27 cellular contexts compared by ENCODE assay signal in the genomic region with DNA sequence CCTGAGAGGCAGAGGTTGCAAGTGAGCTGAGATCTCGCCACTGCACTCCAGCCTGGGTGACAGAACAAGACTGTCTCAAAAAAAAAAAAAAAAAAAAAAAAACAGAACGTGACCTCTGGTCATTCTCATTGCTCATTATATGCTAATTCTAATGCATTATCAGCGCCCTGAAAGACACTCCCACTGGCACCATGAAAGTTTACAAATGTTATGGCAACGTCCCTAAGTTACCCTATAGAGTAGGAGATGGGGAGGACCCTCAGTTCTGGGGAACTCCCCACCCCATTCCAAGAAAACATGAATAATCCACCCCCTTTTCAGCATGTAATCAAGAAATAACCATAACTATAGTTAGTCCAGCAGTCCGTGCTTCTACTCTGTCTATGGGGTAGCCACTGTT. TPM values are rescaled to one million over a fixed set of nuclear protein-coding genes. Genes with fewer than 3 reads are reported as not detected.
DNase-seq lines count a peak whose midpoint lies in the region; ATAC-seq and TF ChIP-seq lines count a peak whose summit lies in the region.
"Had no signal": no experiment of that assay in that cellular context is flagged by ENCODE, and none has a peak within 500 bp of the region (broad histone marks: within the 10 kb centered on the region; RNA-seq: fewer than 3 reads in every experiment).

No MANE protein-coding gene starts in this region.

- H3K4me3 ChIP-seq in right cardiac atrium (ENCODE audit: low read length) (no peak overlapping the region), coronary artery (no peak overlapping the region), urinary bladder (ENCODE audit: low read depth, low read length) (no peak overlapping the region)
- H3K4me3 ChIP-seq: dorsolateral prefrontal cortex, MG63, SK-N-MC, thyroid gland had no signal

- H3K9me3 ChIP-seq in right cardiac atrium (ENCODE audit: control insufficient read depth, low read length): no peaks in the 10 kb centered on the region
- H3K9me3 ChIP-seq: MG63, thyroid gland had no signal

- H3K9me3 Mint-ChIP-seq in neural crest cell: no peaks in the 10 kb centered on the region
- H3K9me3 Mint-ChIP-seq: activated CD4-positive, alpha-beta memory T cell treated with anti-CD3 and anti-CD28 coated beads for 36 hours; stimulated activated naive B cell treated with anti-CD40 and anti-IgM and Interleukin-4, amounts not matched to agents 10 μg/mL and 1 μg/mL and 100 μg/mL, for 72 hours had no signal

- peak overlapping the region; percentile 6 for H3K27ac Mint-ChIP-seq in neural crest cell (ENCODE audit: unreplicated experiment)
- H3K27ac Mint-ChIP-seq: activated CD4-positive, alpha-beta memory T cell treated with anti-CD3 and anti-CD28 coated beads for 36 hours; stimulated activated naive B cell treated with anti-CD40 and anti-IgM and Interleukin-4, amounts not matched to agents 10 μg/mL and 1 μg/mL and 100 μg/mL, for 72 hours had no signal

- H3K27ac ChIP-seq in right cardiac atrium (ENCODE audit: low read length) (peak overlapping the region; percentile 90), coronary artery (peak overlapping the region; percentile 90 to 93), urinary bladder (ENCODE audit: low read depth) (peak overlapping the region; percentile 32)
- H3K27ac ChIP-seq: SK-N-MC had no signal

- no peaks in the 10 kb centered on the region for H3K36me3 ChIP-seq in urinary bladder (ENCODE audit: insufficient read depth)
- H3K36me3 ChIP-seq: MG63, thyroid gland had no signal

- H3K27me3 ChIP-seq in right cardiac atrium (ENCODE audit: control insufficient read depth, insufficient read depth): no peaks in the 10 kb centered on the region
- H3K27me3 ChIP-seq: dorsolateral prefrontal cortex, MG63, thyroid gland had no signal

- intact Hi-C loops in right cardiac atrium (cut with DNase I): loop anchor here in 2 of 4 donors (5.0 to 10.0 kb wide), 2 partner anchors 51 to 133 kb away; a partner anchor contains a TSS
- intact Hi-C loops in Right ventricle myocardium inferior (cut with DNase I): loop anchor here (5.0 kb wide), 2 partner anchors 51 to 134 kb away; a partner anchor contains a TSS

- H3K4me1 ChIP-seq in right cardiac atrium (ENCODE audit: control insufficient read depth, insufficient read depth, low read length) (peaks cover 8% of the 10 kb centered on the region), urinary bladder (ENCODE audit: insufficient read depth) (no peaks in the 10 kb centered on the region)

- H3K4me3 Mint-ChIP-seq in neural crest cell: no peak overlapping the region
- H3K4me3 Mint-ChIP-seq: activated CD4-positive, alpha-beta memory T cell treated with anti-CD3 and anti-CD28 coated beads for 36 hours; stimulated activated naive B cell treated with anti-CD40 and anti-IgM and Interleukin-4, amounts not matched to agents 10 μg/mL and 1 μg/mL and 100 μg/mL, for 72 hours had no signal

- DNase-seq in right cardiac atrium (no peak), Right ventricle myocardium inferior (ENCODE audit: missing footprints) (no peak), coronary artery (ENCODE audit: low spot score) (no peak), neural crest cell (ENCODE audit: low read depth, low spot score) (no peak), NCI-H1092 (lab: John Stamatoyannopoulos, UW) (no peak)
- DNase-seq: activated CD4-positive, alpha-beta memory T cell treated with anti-CD3 and anti-CD28 coated beads for 36 hours; activated CD4-positive, CD25-positive, alpha-beta regulatory T cell treated with anti-CD3 and anti-CD28 coated beads, Interleukin-2, amount 50 U/mL, for 72 hours; activated effector memory CD4-positive, alpha-beta T cell treated with Interleukin-2 at 50 U/mL for 16 hours; dorsolateral prefrontal cortex; KBM-7; kidney; mammary epithelial cell; MG63; NCI-H1417; NCI-H2029 treated with DMSO at 0.1 percent for 48 hours; NCI-H345; NCI-H82; posterior cingulate gyrus; RPMI8226; stimulated activated CD4-positive, alpha-beta T cell treated with anti-CD3 and anti-CD28 coated beads, Interleukin-4, amount 100 ng/mL, for 4 hours; stimulated activated naive B cell treated with anti-CD40 and anti-IgM and Interleukin-4, amounts not matched to agents 10 μg/mL and 1 μg/mL and 100 μg/mL, for 72 hours; thyroid gland had no signal

- 83% methylated on average over 5 of the region's 5 CpGs for WGBS in right cardiac atrium
- 84% methylated on average over 5 of the region's 5 CpGs for WGBS in urinary bladder

- no peak for ATAC-seq in right cardiac atrium
- ATAC-seq in Right ventricle myocardium inferior: no peak
- ATAC-seq in GM21723 (IDR thresholded peaks at IDR 0.05; ENCODE audit: unreplicated experiment): no peak
- no peak for ATAC-seq in GM21528 (IDR thresholded peaks at IDR 0.05; ENCODE audit: low FRiP score, unreplicated experiment)
- ATAC-seq: sciatic nerve had no signal

- H3K27me3 Mint-ChIP-seq in neural crest cell (ENCODE audit: low read depth): no peaks in the 10 kb centered on the region
- H3K27me3 Mint-ChIP-seq: activated CD4-positive, alpha-beta memory T cell treated with anti-CD3 and anti-CD28 coated beads for 36 hours; stimulated activated naive B cell treated with anti-CD40 and anti-IgM and Interleukin-4, amounts not matched to agents 10 μg/mL and 1 μg/mL and 100 μg/mL, for 72 hours had no signal

- H3K4me1 Mint-ChIP-seq in neural crest cell: peaks cover 6% of the 10 kb centered on the region

- H3K36me3 Mint-ChIP-seq in neural crest cell (ENCODE audit: low read depth): no peaks in the 10 kb centered on the region
- H3K36me3 Mint-ChIP-seq: activated CD4-positive, alpha-beta memory T cell treated with anti-CD3 and anti-CD28 coated beads for 36 hours; stimulated activated naive B cell treated with anti-CD40 and anti-IgM and Interleukin-4, amounts not matched to agents 10 μg/mL and 1 μg/mL and 100 μg/mL, for 72 hours had no signal

- TF ChIP-seq CTCF in coronary artery (IDR thresholded peaks at IDR 0.05): no peak
- TF ChIP-seq CTCF in neural crest cell (conservative IDR thresholded peaks at IDR 0.05): no peak

RNA-seq across cellular contexts. Expression of a gene that starts 48.9 kb away (rescaled TPM):
- total RNA-seq in right cardiac atrium (10 to 100 TPM; 41.9 to 61.5 (median 44.3) TPM), Right ventricle myocardium inferior (22.0 TPM), neural crest cell (26.4 and 29.4 TPM in 2 replicates), urinary bladder (196 TPM)
- polyA plus RNA-seq in right cardiac atrium (13.0 TPM), urinary bladder (27.7 TPM)

RNA-seq across cellular contexts. Expression of a gene that starts 54.3 kb away (rescaled TPM):
- total RNA-seq in right cardiac atrium (100 to 1,000 TPM in 1 of 4 donors, 10 to 100 TPM in 3; 56.3 to 236 (median 79.0) TPM), Right ventricle myocardium inferior (82.8 TPM), neural crest cell (76.5 and 81.0 TPM in 2 replicates), urinary bladder (73.6 TPM)
- polyA plus RNA-seq in right cardiac atrium (74.7 TPM), urinary bladder (118 TPM)

Comparison
In these comparisons a context has a peak if more than half of its experiments do, and no peak if none do; other contexts are left out.
1. H3K27ac ChIP-seq: peak in every context shown above with its lines; median percentile 92 in coronary artery; 90 in right cardiac atrium; 32 in urinary bladder.